Comparison of ENCODE assay signal across 19 cellular contexts in genomic region chr13:20716951-20717350, GRCh38. TPM values are rescaled to one million over a fixed set of nuclear protein-coding genes. Genes with fewer than 3 reads are reported as not detected.
DNase-seq lines count a peak whose midpoint lies in the region; ATAC-seq and TF ChIP-seq lines count a peak whose summit lies in the region.
"Had no signal": no experiment of that assay in that cellular context is flagged by ENCODE, and none has a peak within 500 bp of the region (broad histone marks: within the 10 kb centered on the region; RNA-seq: fewer than 3 reads in every experiment).

No MANE protein-coding gene starts in this region.

- peaks cover 6% of the 10 kb centered on the region for H3K4me1 Mint-ChIP-seq in T-helper 17 cell

- H3K27me3 Mint-ChIP-seq in T-helper 17 cell = peaks cover 31% of the 10 kb centered on the region

- no peak for TF ChIP-seq RAD21 in Ishikawa (IDR thresholded peaks at IDR 0.05; ENCODE audit: low read depth)

- H3K36me3 Mint-ChIP-seq in T-helper 17 cell (ENCODE audit: low read depth) = no peaks in the 10 kb centered on the region
- H3K36me3 Mint-ChIP-seq: activated naive CD4-positive, alpha-beta T cell treated with anti-CD3 and anti-CD28 coated beads, Interleukin-2, amount 50 U/mL, for 72 hours had no signal

- H3K27ac ChIP-seq in angular gyrus (ENCODE audit: low read depth, low read length) = peak overlapping the region; percentile 73
- H3K27ac ChIP-seq: breast epithelium, hepatocyte, skin epidermis had no signal

- ATAC-seq in T-helper 17 cell = no peak
- ATAC-seq in HG03045 (IDR thresholded peaks at IDR 0.05; ENCODE audit: unreplicated experiment) = no peak
- ATAC-seq: activated naive CD4-positive, alpha-beta T cell treated with anti-CD3 and anti-CD28 coated beads, Interleukin-2, amount 50 U/mL, for 72 hours; left cardiac atrium had no signal

- no peaks in the 10 kb centered on the region for H3K9me3 ChIP-seq in T-helper 17 cell (ENCODE audit: control insufficient read depth, low read length, poor library complexity, severe bottlenecking)
- H3K9me3 ChIP-seq: breast epithelium, MG63 had no signal

- no peak for TF ChIP-seq EP300 in Ishikawa (IDR thresholded peaks at IDR 0.05; ENCODE audit: borderline replicate concordance)

- peak; percentile 80 for DNase-seq in DMS53 (lab: John Stamatoyannopoulos, UW)
- peak; percentile 65 for DNase-seq in left kidney (ENCODE audit: low read depth, low spot score)
- no peak for DNase-seq in T-helper 17 cell
- DNase-seq in activated T-cell treated with anti-CD3 and anti-CD28 coated beads, Interleukin-2, amount 50 U/mL, for 48 hours = no peak
- no peak for DNase-seq in ureter (ENCODE audit: low spot score)
- DNase-seq: activated CD4-positive, alpha-beta T cell treated with anti-CD3 and anti-CD28 coated beads, Interleukin-2, amount 50 U/mL, for 1 hour; activated T-cell treated with anti-CD3 and anti-CD28 coated beads for 4 hours; Calu3; effector CD8-positive, alpha-beta T cell; HFFc6; left cardiac atrium; MG63 had no signal

- no peak overlapping the region for H3K27ac Mint-ChIP-seq in T-helper 17 cell
- H3K27ac Mint-ChIP-seq: activated naive CD4-positive, alpha-beta T cell treated with anti-CD3 and anti-CD28 coated beads, Interleukin-2, amount 50 U/mL, for 72 hours; HFFc6 had no signal

- no peak overlapping the region for H3K4me3 Mint-ChIP-seq in T-helper 17 cell
- H3K4me3 Mint-ChIP-seq: HFFc6 had no signal

TF ChIP-seq in Ishikawa, 13 proteins besides CTCF, POLR2A, EP300 and RAD21:
- TF ChIP-seq CEBPB (IDR thresholded peaks at IDR 0.05) (no peak), TAF1 (IDR thresholded peaks at IDR 0.05; ENCODE audit: low read depth) (no peak)
- TF ChIP-seq, protein P1, sequence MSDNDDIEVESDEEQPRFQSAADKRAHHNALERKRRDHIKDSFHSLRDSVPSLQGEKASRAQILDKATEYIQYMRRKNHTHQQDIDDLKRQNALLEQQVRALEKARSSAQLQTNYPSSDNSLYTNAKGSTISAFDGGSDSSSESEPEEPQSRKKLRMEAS (IDR thresholded peaks at IDR 0.05) = peak; percentile 47; the same call in 1 of the 2 replicates

RNA-seq across cellular contexts. Expression of gene IL17D, which starts 13.5 kb away (rescaled TPM):
- under 1 TPM in 1 of 2 donors, not detected in 1; 0.15 TPM for total RNA-seq in T-helper 17 cell
- total RNA-seq in ureter = 3.9 TPM

RNA-seq across cellular contexts. Expression of gene EEF1AKMT1, which starts 56.8 kb away (rescaled TPM):
- total RNA-seq in T-helper 17 cell (1 to 10 TPM; 3.8 TPM), ureter (14.2 TPM)

Comparison
In these comparisons a context has a peak if more than half of its experiments do, and no peak if none do; other contexts are left out.
1. DNase-seq: peak in DMS53 (single experiment) and left kidney (single experiment); none in T-helper 17 cell (0 of 3), activated T-cell treated with anti-CD3 and anti-CD28 coated beads, Interleukin-2, amount 50 U/mL, for 48 hours (0 of 2) and ureter (single experiment).